ENCODE assay signal across 17 cellular contexts in the genomic region with DNA sequence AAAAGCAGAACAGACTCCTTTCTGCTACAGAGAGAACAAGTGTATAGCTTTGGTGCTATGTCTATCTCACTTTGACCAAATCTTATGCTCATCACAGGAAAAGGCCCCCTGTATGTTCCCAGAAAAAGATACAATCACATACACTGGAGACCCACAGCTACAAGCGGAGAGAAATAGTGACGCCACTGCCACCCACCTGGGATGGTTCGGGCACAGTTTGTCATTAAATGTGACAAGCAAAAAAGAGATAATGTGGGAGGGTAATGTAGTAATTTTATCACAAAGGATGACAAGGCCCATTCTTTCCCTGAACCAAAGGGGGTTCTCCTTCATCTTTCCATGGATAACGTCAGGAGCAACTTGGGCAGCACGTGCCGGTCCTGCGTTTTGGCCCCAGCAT. TPM values are rescaled to one million over a fixed set of nuclear protein-coding genes. Genes with fewer than 3 reads are reported as not detected.
"Had no signal": no experiment of that assay in that cellular context is flagged by ENCODE, and none has a peak within 500 bp of the region (broad histone marks: within the 10 kb centered on the region; RNA-seq: fewer than 3 reads in every experiment).

No MANE protein-coding gene starts in this region.

- DNase-seq: colonic mucosa; heart left ventricle; hippocampal formation; kidney glomerular epithelial cell; mucosa of descending colon; naive thymus-derived CD8-positive, alpha-beta T cell; posterior cingulate gyrus; sigmoid colon; stimulated activated CD4-positive, alpha-beta T cell treated with anti-CD3 and anti-CD28 coated beads, Interleukin-2, amount 100 ng/mL, for 48 hours; stimulated activated naive CD4-positive, alpha-beta T cell treated with Interleukin-2 at 50 U/mL for 16 hours; thyroid gland had no signal

- H3K4me3 ChIP-seq: colonic mucosa, heart left ventricle, mucosa of descending colon, right atrium auricular region, sigmoid colon, skin epidermis, suprapubic skin, thyroid gland had no signal

- H3K27me3 ChIP-seq: colonic mucosa, foreskin keratinocyte, heart left ventricle, neutrophil, right atrium auricular region, sigmoid colon, suprapubic skin, thyroid gland had no signal

- ATAC-seq: foreskin keratinocyte; heart left ventricle; mucosa of descending colon; naive thymus-derived CD8-positive, alpha-beta T cell had no signal

- H3K27ac ChIP-seq: colonic mucosa, foreskin keratinocyte, heart left ventricle, neutrophil, right atrium auricular region, sigmoid colon, skin epidermis, suprapubic skin, thyroid gland had no signal

- H3K4me1 ChIP-seq: colonic mucosa, foreskin keratinocyte, sigmoid colon, suprapubic skin, thyroid gland had no signal

- H3K9me3 ChIP-seq: colonic mucosa, heart left ventricle, mucosa of descending colon, neutrophil, right atrium auricular region, sigmoid colon, suprapubic skin, thyroid gland had no signal

RNA-seq across cellular contexts. Expression of gene NEFH, which starts 41.5 kb away (rescaled TPM):
- total RNA-seq: lung microvascular endothelial cell had no signal
